8 cellular contexts compared by ENCODE assay signal in genomic region chr16:57300387-57301125, GRCh38. TPM values are rescaled to one million over a fixed set of nuclear protein-coding genes. Genes with fewer than 3 reads are reported as not detected.
A peak's percentile ranks its signal among the peaks of the same experiment; 100 is the strongest.
DNase-seq lines count a peak whose midpoint lies in the region; ATAC-seq, FAIRE-seq and TF ChIP-seq lines count a peak whose summit lies in the region.

No MANE protein-coding gene starts in this region.

- RAD21 ChIA-PET in HCT116 (lab: Charles Lee; ENCODE audit: low non-redundant PET in 1 of 2, low total read pairs in 2 of 2, uncharacterized antibody in 2 of 2, unreplicated experiment in 2 of 2), result interaction anchor here (0.6 to 1.4 kb wide), 9 partner anchors 9 to 231 kb away, joined by 3 to 6 read pairs (median 3); partner anchors contain the start of genes PSME3IP1 (in 1 of the 2) and RSPRY1 (in 1 of the 2)

- H2AFZ ChIP-seq in HCT116 (ENCODE audit: low read depth, low read length, poor library complexity, severe bottlenecking) (no peak overlapping the region), MM.1S (ENCODE audit: low read length) (peak overlapping the region; percentile 76)

- FAIRE-seq in G401.6 (lab: Jason Lieb, UNC), result peak; percentile 93

- peaks cover 15% of the 10 kb centered on the region for H3F3A ChIP-seq in MM.1S (ENCODE audit: insufficient read depth, low read length)

- TF ChIP-seq RAD21 in HCT116 (IDR thresholded peaks at IDR 0.05; ENCODE audit: low read depth), result peak; percentile 100

- H3K27ac ChIP-seq in HCT116 (ENCODE audit: low read depth, low read length) (no peak overlapping the region), MM.1S (ENCODE audit: low read length) (peak overlapping the region; percentile 84)

- no peaks in the 10 kb centered on the region for H3K9me3 ChIP-seq in HCT116 (ENCODE audit: control insufficient read depth in 1 of 2, insufficient read depth in 1 of 2, low read depth in 1 of 2, low read length in 2 of 2)
- H3K9me3 ChIP-seq in MM.1S (replicated peaks; ENCODE audit: insufficient read depth, low read length), result no peaks in the 10 kb centered on the region

- peak; percentile 80 for ATAC-seq in HCT116
- ATAC-seq in stimulated activated naive CD8-positive, alpha-beta T cell treated with anti-CD3 and anti-CD28 coated beads, Interleukin-15, Interleukin-2, amounts not matched to agents 100 U/mL and 50 U/mL, for 24 hours, result peak; percentile 88

- BruUV-seq in HCT116 (replicated peaks; lab: Mats Ljungman, UMichigan), result no TSS peak

- DNase-seq in HCT116 (ENCODE audit: low read depth, low spot score), result peak; percentile 97
- DNase-seq in MM.1S, result peak; percentile 99
- peak; percentile 98 for DNase-seq in SHP77 (lab: John Stamatoyannopoulos, UW)
- peak; percentile 73 for DNase-seq in activated gamma-delta T cell (lab: John Stamatoyannopoulos, UW)
- DNase-seq in foreskin fibroblast, result peak; percentile 97 to 99
- DNase-seq in nephron progenitor cell, result peak; percentile 98
- DNase-seq in stimulated activated naive CD8-positive, alpha-beta T cell treated with anti-CD3 and anti-CD28 coated beads, Interleukin-15, Interleukin-2, amounts not matched to agents 100 U/mL and 50 U/mL, for 24 hours, result peak; percentile 97

- H3K36me3 Mint-ChIP-seq in nephron progenitor cell (ENCODE audit: low read depth), result no peaks in the 10 kb centered on the region

- H3K27ac Mint-ChIP-seq in nephron progenitor cell, result no peak overlapping the region

- no peak overlapping the region for H3K4me3 Mint-ChIP-seq in nephron progenitor cell

- intact Hi-C loops in HCT116 (cut with micrococcal nuclease), result loop anchor here (1.0 to 5.0 kb wide), 5 partner anchors 56 to 219 kb away; partner anchors contain the start of gene ARL2BP

- H3K9ac ChIP-seq in HCT116 (ENCODE audit: low read length) (no peak overlapping the region), MM.1S (ENCODE audit: low read length) (peak overlapping the region; percentile 71; the same call in 1 of the 2 replicates)

- H3K4me1 ChIP-seq in HCT116 (ENCODE audit: control insufficient read depth in 1 of 2, insufficient read depth in 2 of 2, low read length in 2 of 2) (peaks cover 9 to 40% of the 10 kb centered on the region in 2 experiments), MM.1S (ENCODE audit: low read length) (peaks cover 13% of the 10 kb centered on the region)

- POLR2A ChIA-PET in HCT116 (lab: Charles Lee), result interaction anchor here (1.4 to 3.5 kb wide), 3 partner anchors 17 to 117 kb away, joined by 3 to 17 read pairs (median 5); partner anchors contain the start of gene ARL2BP

- H3K9me3 Mint-ChIP-seq in nephron progenitor cell, result peaks cover 6% of the 10 kb centered on the region

- H3K9me2 ChIP-seq in HCT116 (ENCODE audit: insufficient read depth) (no peaks in the 10 kb centered on the region), MM.1S (replicated peaks; ENCODE audit: insufficient read depth, low read length) (no peaks in the 10 kb centered on the region)

- H3K36me3 ChIP-seq in HCT116 (ENCODE audit: control insufficient read depth in 1 of 2, insufficient read depth in 2 of 2, low read length in 2 of 2) (no peaks in the 10 kb centered on the region), MM.1S (replicated peaks; ENCODE audit: insufficient read depth, low read length) (no peaks in the 10 kb centered on the region)

- no peaks in the 10 kb centered on the region for H3K4me1 Mint-ChIP-seq in nephron progenitor cell

- H3K27me3 Mint-ChIP-seq in nephron progenitor cell (ENCODE audit: low read depth, poor library complexity), result peaks cover 18% of the 10 kb centered on the region

- no peaks in the 10 kb centered on the region for H3K27me3 ChIP-seq in HCT116 (ENCODE audit: insufficient read depth, low read length)
- no peaks in the 10 kb centered on the region for H3K27me3 ChIP-seq in MM.1S (replicated peaks; ENCODE audit: insufficient read depth, low read length)

- H4K20me1 ChIP-seq in HCT116 (ENCODE audit: insufficient read depth), result no peaks in the 10 kb centered on the region
- no peaks in the 10 kb centered on the region for H4K20me1 ChIP-seq in MM.1S (ENCODE audit: insufficient read depth, low read length)

- peak overlapping the region; percentile 75 for H3K4me2 ChIP-seq in HCT116 (ENCODE audit: low read length)
- H3K4me2 ChIP-seq in MM.1S (ENCODE audit: low read depth, low read length), result peak overlapping the region; percentile 93

- H3K79me2 ChIP-seq in HCT116 (ENCODE audit: insufficient read depth, low read length) (no peaks in the 10 kb centered on the region), MM.1S (ENCODE audit: low read length) (no peaks in the 10 kb centered on the region)

- TF ChIP-seq CTCF in HCT116 (IDR thresholded peaks at IDR 0.05 in 2 of 3, conservative IDR thresholded peaks at IDR 0.05 in 1 of 3; ENCODE audit: borderline replicate concordance in 1 of 3, insufficient read depth in 1 of 3, low read depth in 2 of 3, low read length in 2 of 3), result peak; percentile 93 to 97 (median 96)
- TF ChIP-seq CTCF in MM.1S (IDR thresholded peaks at IDR 0.05; ENCODE audit: low read length), result peak; percentile 94
- peak; percentile 97 for TF ChIP-seq CTCF in foreskin fibroblast (IDR thresholded peaks at IDR 0.05; ENCODE audit: low read depth, low read length)
- TF ChIP-seq CTCF in nephron progenitor cell (IDR thresholded peaks at IDR 0.05), result peak; percentile 96

- CTCF ChIA-PET in HCT116 (lab: Charles Lee), result interaction anchor here (1.0 to 6.2 kb wide), 6 partner anchors 11 to 162 kb away, joined by 3 to 126 read pairs (median 4); partner anchors contain the start of genes CIAPIN1, COQ9 and POLR2C

- TF ChIP-seq POLR2A in HCT116 (IDR thresholded peaks at IDR 0.05; ENCODE audit: borderline replicate concordance, extremely low read depth, insufficient read depth, insufficient read length), result no peak

- H3K4me3 ChIP-seq in HCT116 (replicated peaks in 1 of 2; ENCODE audit: low read depth in 1 of 2, low read length in 2 of 2) (no peak overlapping the region), MM.1S (ENCODE audit: low read length) (peak overlapping the region; percentile 73), foreskin fibroblast (ENCODE audit: low read depth in 1 of 2, low read length in 2 of 2) (peak overlapping the region; percentile 56 to 57)

TF ChIP-seq in HCT116, 20 proteins besides CTCF, POLR2A, EP300 and RAD21:
- TF ChIP-seq POLR2AphosphoS5 (IDR thresholded peaks at IDR 0.05; ENCODE audit: low read depth, low read length) (no peak), ZBTB33 (IDR thresholded peaks at IDR 0.05; ENCODE audit: extremely low read depth, insufficient replicate concordance, low read length) (peak; percentile 30), EZH2phosphoT487 (IDR thresholded peaks at IDR 0.05; ENCODE audit: borderline replicate concordance) (no peak), ZNF274 (IDR thresholded peaks at IDR 0.05; ENCODE audit: low read depth, low read length) (no peak), MAX (IDR thresholded peaks at IDR 0.05) (no peak; the same call in none of the 2 replicates), ATF3 (IDR thresholded peaks at IDR 0.05) (peak; percentile 99), TCF7L2 (IDR thresholded peaks at IDR 0.05; ENCODE audit: borderline replicate concordance, extremely low read depth, insufficient read depth, insufficient read length) (peak; percentile 14), YY1 (IDR thresholded peaks at IDR 0.05; ENCODE audit: extremely low read depth, insufficient replicate concordance, low read depth, low read length) (peak; percentile 43), ELF1 (IDR thresholded peaks at IDR 0.05; ENCODE audit: borderline replicate concordance, low read depth) (no peak), CBX3 (IDR thresholded peaks at IDR 0.05; ENCODE audit: low read depth) (peak; percentile 73)
TF ChIP-seq in HCT116: peak in this region for 5.

RNA-seq across cellular contexts. Expression of gene PLLP, which starts 16.1 kb away (rescaled TPM):
- total RNA-seq in HCT116 (2021; ENCODE audit: unreplicated experiment), result 3.1 TPM
- polyA plus RNA-seq in HCT116 (2012), result 5.3 and 5.9 TPM in 2 replicates

RNA-seq across cellular contexts. Expression of gene ARL2BP, which starts 55.5 kb away (rescaled TPM):
- total RNA-seq in HCT116 (2021; ENCODE audit: unreplicated experiment), result 28.8 TPM
- polyA plus RNA-seq in HCT116 (2012), result 17.8 and 19.7 TPM in 2 replicates

RNA-seq across cellular contexts. Expression of gene CCL22, which starts 58.0 kb away (rescaled TPM):
- 0.66 TPM for total RNA-seq in HCT116 (2021; ENCODE audit: unreplicated experiment)
- polyA plus RNA-seq in HCT116 (2012), result 0.01 and 0.05 TPM in 2 replicates

Comparison
In these comparisons a context has a peak if more than half of its experiments do, and no peak if none do; other contexts are left out.
1. H3K4me3 ChIP-seq: peak in MM.1S (single experiment) and foreskin fibroblast (2 of 2); none in HCT116 (0 of 2).
2. Peak in every context shown above with its lines, with median percentiles within 50 percentile points of each other: DNase-seq and CTCF ChIP-seq.